ENCODE assay signal across 8 cellular contexts in genomic region chr14:35044939-35045797, GRCh38. TPM values are rescaled to one million over a fixed set of nuclear protein-coding genes. Genes with fewer than 3 reads are reported as not detected.
DNase-seq lines count a peak whose midpoint lies in the region; ATAC-seq and TF ChIP-seq lines count a peak whose summit lies in the region.

No MANE protein-coding gene starts in this region.

- H3K4me1 ChIP-seq in SJSA1 (replicated peaks) (peaks cover 11% of the 10 kb centered on the region), esophagus muscularis mucosa (peaks cover 19 to 40% (median 25%) of the 10 kb centered on the region in 4 donors), osteoblast (ENCODE audit: insufficient read depth, low read length) (peaks cover 6% of the 10 kb centered on the region)

- H3K79me2 ChIP-seq in osteoblast (ENCODE audit: insufficient read depth, low read length) = peaks cover 27% of the 10 kb centered on the region

- TF ChIP-seq EP300 in esophagus muscularis mucosa (IDR thresholded peaks at IDR 0.05) = no peak

- peak overlapping the region; percentile 88 for H3K4me2 ChIP-seq in osteoblast (ENCODE audit: insufficient read depth, low read length)

- peak; percentile 28 for DNase-seq in GM20000 (ENCODE audit: low spot score)
- no peak for DNase-seq in SJSA1 (ENCODE audit: low read depth in 1 of 2, low spot score in 2 of 2)
- DNase-seq in esophagus muscularis mucosa (ENCODE audit: extremely low spot score) = no peak
- peak; percentile 87 for DNase-seq in osteoblast (ENCODE audit: insufficient read length, low spot score, missing footprints)
- DNase-seq in NCI-H2029 (lab: John Stamatoyannopoulos, UW) = no peak
- DNase-seq in COLO668 (lab: John Stamatoyannopoulos, UW; ENCODE audit: unreplicated experiment) = no peak
- DNase-seq in NCI-H1048 (lab: John Stamatoyannopoulos, UW) = no peak

- H3K27ac ChIP-seq in SJSA1 = peak overlapping the region; percentile 82
- H3K27ac ChIP-seq in esophagus muscularis mucosa (replicated peaks in 1 of 4) = peak overlapping the region; percentile 90 to 99 (median 97)
- H3K27ac ChIP-seq in osteoblast (ENCODE audit: low read depth, low read length) = peak overlapping the region; percentile 98

- no peaks in the 10 kb centered on the region for H4K20me1 ChIP-seq in osteoblast (ENCODE audit: insufficient read depth, low read length)

- H3K4me3 ChIP-seq in SJSA1 (peak overlapping the region; percentile 75), esophagus muscularis mucosa (peak overlapping the region; percentile 71 to 96 (median 84)), osteoblast (ENCODE audit: insufficient read depth, low read length) (peak overlapping the region; percentile 89)

- no peak for TF ChIP-seq CTCF in GM20000 (IDR thresholded peaks at IDR 0.05; ENCODE audit: extremely low read depth, missing control alignments)
- TF ChIP-seq CTCF in esophagus muscularis mucosa (IDR thresholded peaks at IDR 0.05) = no peak
- TF ChIP-seq CTCF in osteoblast (IDR thresholded peaks at IDR 0.05; ENCODE audit: extremely low read depth, low read depth, low read length) = no peak

- ATAC-seq in GM18520 (IDR thresholded peaks at IDR 0.05; ENCODE audit: unreplicated experiment) = no peak

- peak overlapping the region; percentile 91 for H2AFZ ChIP-seq in osteoblast (ENCODE audit: low read length)

- intact Hi-C loops in esophagus muscularis mucosa (cut with DNase I) = loop anchor here (5.0 to 10.0 kb wide), 2 partner anchors 63 to 380 kb away; partner anchors contain the start of gene SRP54

- H3K36me3 ChIP-seq in SJSA1 (peaks cover 15% of the 10 kb centered on the region), esophagus muscularis mucosa (peaks cover 0 to 9% (median 4%) of the 10 kb centered on the region in 4 donors), osteoblast (ENCODE audit: insufficient read depth, low read length) (peaks cover 6% of the 10 kb centered on the region)

- H3K27me3 ChIP-seq in SJSA1 (replicated peaks) = no peaks in the 10 kb centered on the region
- no peaks in the 10 kb centered on the region for H3K27me3 ChIP-seq in esophagus muscularis mucosa
- H3K27me3 ChIP-seq in osteoblast (ENCODE audit: insufficient read depth, low read length) = no peaks in the 10 kb centered on the region

- H3K9me3 ChIP-seq in SJSA1 (replicated peaks) (no peaks in the 10 kb centered on the region), esophagus muscularis mucosa (no peaks in the 10 kb centered on the region), osteoblast (ENCODE audit: low read depth, low read length) (no peaks in the 10 kb centered on the region)

- no peak for TF ChIP-seq POLR2A in esophagus muscularis mucosa (IDR thresholded peaks at IDR 0.05; ENCODE audit: low read depth)

- WGBS in esophagus muscularis mucosa = 19% methylated on average over 8 of the region's 8 CpGs

RNA-seq across cellular contexts. Expression of gene FAM177A1, which starts 0.9 kb away (rescaled TPM):
- 40.3 and 47.7 TPM in 2 replicates for total RNA-seq in SJSA1 (2014; rRNA removed; shearing (Covaris generic))
- 10 to 100 TPM; 49.0 to 60.8 (median 54.7) TPM for total RNA-seq in esophagus muscularis mucosa
- 30.0 and 34.2 TPM in 2 replicates for total RNA-seq in osteoblast

Comparison
In these comparisons a context has a peak if more than half of its experiments do, and no peak if none do; other contexts are left out.
1. DNase-seq: peak in GM20000 (single experiment) and osteoblast (single experiment); none in SJSA1 (0 of 2), esophagus muscularis mucosa (single experiment), NCI-H2029 (single experiment), COLO668 (single experiment) and NCI-H1048 (single experiment).
2. Peak in every context shown above with its lines, with median percentiles within 50 percentile points of each other: H3K27ac ChIP-seq and H3K4me3 ChIP-seq.